21 cellular contexts compared by ENCODE assay signal in genomic region chr1:6298940-6299465, GRCh38. TPM values are rescaled to one million over a fixed set of nuclear protein-coding genes. Genes with fewer than 3 reads are reported as not detected.
DNase-seq lines count a peak whose midpoint lies in the region; ATAC-seq and TF ChIP-seq lines count a peak whose summit lies in the region.
"Had no signal": no experiment of that assay in that cellular context is flagged by ENCODE, and none has a peak within 500 bp of the region (broad histone marks: within the 10 kb centered on the region; RNA-seq: fewer than 3 reads in every experiment).

No MANE protein-coding gene starts in this region.

- no peaks in the 10 kb centered on the region for H3K27me3 ChIP-seq in upper lobe of left lung
- H3K27me3 ChIP-seq in foreskin keratinocyte, result no peaks in the 10 kb centered on the region
- H3K27me3 ChIP-seq: BE2C had no signal

- peaks cover 8% of the 10 kb centered on the region for H3K27me3 Mint-ChIP-seq in endothelial cell (ENCODE audit: unreplicated experiment)
- no peaks in the 10 kb centered on the region for H3K27me3 Mint-ChIP-seq in neural crest cell (ENCODE audit: low read depth)
- H3K27me3 Mint-ChIP-seq: CD4-positive, CD25-positive, alpha-beta regulatory T cell had no signal

- H3K4me3 Mint-ChIP-seq in endothelial cell (ENCODE audit: unreplicated experiment) (peak overlapping the region; percentile 29), neural crest cell (no peak overlapping the region)
- H3K4me3 Mint-ChIP-seq: CD4-positive, CD25-positive, alpha-beta regulatory T cell had no signal

- H3K4me1 ChIP-seq in upper lobe of left lung, result no peaks in the 10 kb centered on the region
- H3K4me1 ChIP-seq in foreskin keratinocyte, result peaks cover 22% of the 10 kb centered on the region
- H3K4me1 ChIP-seq: BE2C had no signal

- H3K36me3 Mint-ChIP-seq in endothelial cell (ENCODE audit: low read depth, unreplicated experiment) (no peaks in the 10 kb centered on the region), neural crest cell (ENCODE audit: low read depth) (peaks cover 9% of the 10 kb centered on the region)

- peaks cover 0 to 6% (median 1%) of the 10 kb centered on the region in 4 donors for H3K36me3 ChIP-seq in upper lobe of left lung

- no peak overlapping the region for H3K4me3 ChIP-seq in upper lobe of left lung
- H3K4me3 ChIP-seq: GM12878 had no signal

- H3K9me3 ChIP-seq in upper lobe of left lung, result no peaks in the 10 kb centered on the region
- H3K9me3 ChIP-seq: BE2C had no signal

- H3K9me3 Mint-ChIP-seq in endothelial cell (ENCODE audit: unreplicated experiment), result no peaks in the 10 kb centered on the region
- H3K9me3 Mint-ChIP-seq in neural crest cell, result no peaks in the 10 kb centered on the region
- H3K9me3 Mint-ChIP-seq: CD4-positive, CD25-positive, alpha-beta regulatory T cell had no signal

- no peak for TF ChIP-seq EP300 in upper lobe of left lung (IDR thresholded peaks at IDR 0.05)

- DNase-seq in NCI-H82 (lab: John Stamatoyannopoulos, UW), result peak; percentile 96
- peak; percentile 9 for DNase-seq in SK-N-DZ (ENCODE audit: low spot score)
- no peak for DNase-seq in endothelial cell (ENCODE audit: low spot score)
- no peak for DNase-seq in neural crest cell (ENCODE audit: low read depth, low spot score)
- no peak for DNase-seq in NK-92 (lab: John Stamatoyannopoulos, UW; ENCODE audit: unreplicated experiment)
- DNase-seq in upper lobe of left lung, result no peak
- no peak for DNase-seq in foreskin keratinocyte
- DNase-seq: BE2C; CD4-positive, CD25-positive, alpha-beta regulatory T cell; COR-L47; DMS153; KBM-7; NCI-H1417; NCI-H187; NCI-H2107; NCI-H2227 treated with DMSO at 0.1 percent for 48 hours; NCI-H510A treated with DMSO at 0.1 percent for 48 hours; NCI-H774 had no signal

- H3K27ac ChIP-seq in upper lobe of left lung (no peak overlapping the region), foreskin keratinocyte (no peak overlapping the region)

- peaks cover 3% of the 10 kb centered on the region for H3K4me1 Mint-ChIP-seq in endothelial cell (ENCODE audit: unreplicated experiment)
- H3K4me1 Mint-ChIP-seq in neural crest cell, result peaks cover 3% of the 10 kb centered on the region
- H3K4me1 Mint-ChIP-seq: CD4-positive, CD25-positive, alpha-beta regulatory T cell had no signal

- 84 to 98% methylated on average over 4 to 8 of the region's 8 CpGs for WGBS in upper lobe of left lung, 2 donors

- H3K27ac Mint-ChIP-seq in endothelial cell (ENCODE audit: unreplicated experiment) (no peak overlapping the region), neural crest cell (ENCODE audit: unreplicated experiment) (peak overlapping the region; percentile 91)
- H3K27ac Mint-ChIP-seq: CD4-positive, CD25-positive, alpha-beta regulatory T cell had no signal

- ATAC-seq in GM21360 (IDR thresholded peaks at IDR 0.05; ENCODE audit: unreplicated experiment), result no peak
- no peak for ATAC-seq in upper lobe of left lung (ENCODE audit: low FRiP score in 2 of 2)
- ATAC-seq in foreskin keratinocyte, result no peak
- ATAC-seq: GM12878, Right ventricle myocardium inferior had no signal

- TF ChIP-seq POLR2A in upper lobe of left lung (IDR thresholded peaks at IDR 0.05), result no peak

- TF ChIP-seq CTCF in endothelial cell (IDR thresholded peaks at IDR 0.05; ENCODE audit: unreplicated experiment) (no peak), neural crest cell (conservative IDR thresholded peaks at IDR 0.05) (no peak), upper lobe of left lung (IDR thresholded peaks at IDR 0.05) (no peak), foreskin keratinocyte (conservative IDR thresholded peaks at IDR 0.05) (no peak)

RNA-seq across cellular contexts. Expression of gene GPR153, which starts 38.1 kb away (rescaled TPM):
- 5.6 and 7.6 TPM in 2 replicates for polyA plus RNA-seq in SK-N-DZ (2014; cell fraction: cytosol; rRNA removed)
- 5.1 and 7.4 TPM in 2 replicates for polyA plus RNA-seq in SK-N-DZ (2014; cell fraction: nucleus; rRNA removed)
- total RNA-seq in endothelial cell (ENCODE audit: unreplicated experiment) (3.0 TPM), neural crest cell (28.1 and 28.7 TPM in 2 replicates), upper lobe of left lung (10 to 100 TPM in 3 of 6 donors, 1 to 10 TPM in 3; 2.4 to 25.7 (median 12.5) TPM), foreskin keratinocyte (7.5 and 7.9 TPM in 2 replicates)
- 6.8 TPM in 2 replicates for polyA plus RNA-seq in foreskin keratinocyte
- polyA plus RNA-seq: CD4-positive, CD25-positive, alpha-beta regulatory T cell had no signal

RNA-seq across cellular contexts. Expression of gene HES3, which starts 55.0 kb away (rescaled TPM):
- not detected in 2 replicates for polyA plus RNA-seq in SK-N-DZ (2014; cell fraction: cytosol; rRNA removed)
- polyA plus RNA-seq in SK-N-DZ (2014; cell fraction: nucleus; rRNA removed), result 0.30 TPM in 1 of 2 replicates, not detected in the other
- not detected for total RNA-seq in endothelial cell (ENCODE audit: unreplicated experiment)
- total RNA-seq in neural crest cell, result 23.6 and 25.2 TPM in 2 replicates
- total RNA-seq in upper lobe of left lung, result not detected
- total RNA-seq in foreskin keratinocyte, result not detected in 2 replicates
- not detected in 2 replicates for polyA plus RNA-seq in foreskin keratinocyte
- total RNA-seq: CD4-positive, CD25-positive, alpha-beta regulatory T cell; GM12878; Right ventricle myocardium inferior had no signal
- polyA plus RNA-seq: CD4-positive, CD25-positive, alpha-beta regulatory T cell; GM12878 had no signal

Comparison
In these comparisons a context has a peak if more than half of its experiments do, and no peak if none do; other contexts are left out.
1. DNase-seq: peak in NCI-H82 (single experiment) and SK-N-DZ (single experiment); none in endothelial cell (single experiment), neural crest cell (single experiment), NK-92 (single experiment), upper lobe of left lung (0 of 2) and foreskin keratinocyte (0 of 2).
2. RNA of gene HES3, which starts 55.0 kb away (total RNA-seq): 23.6 to 25.2 TPM in neural crest cell; not detected in endothelial cell (single experiment), not detected in upper lobe of left lung and not detected in foreskin keratinocyte; every median in the first group is over 10 times any median in the second.